8 cellular contexts compared by ENCODE assay signal in the genomic region with DNA sequence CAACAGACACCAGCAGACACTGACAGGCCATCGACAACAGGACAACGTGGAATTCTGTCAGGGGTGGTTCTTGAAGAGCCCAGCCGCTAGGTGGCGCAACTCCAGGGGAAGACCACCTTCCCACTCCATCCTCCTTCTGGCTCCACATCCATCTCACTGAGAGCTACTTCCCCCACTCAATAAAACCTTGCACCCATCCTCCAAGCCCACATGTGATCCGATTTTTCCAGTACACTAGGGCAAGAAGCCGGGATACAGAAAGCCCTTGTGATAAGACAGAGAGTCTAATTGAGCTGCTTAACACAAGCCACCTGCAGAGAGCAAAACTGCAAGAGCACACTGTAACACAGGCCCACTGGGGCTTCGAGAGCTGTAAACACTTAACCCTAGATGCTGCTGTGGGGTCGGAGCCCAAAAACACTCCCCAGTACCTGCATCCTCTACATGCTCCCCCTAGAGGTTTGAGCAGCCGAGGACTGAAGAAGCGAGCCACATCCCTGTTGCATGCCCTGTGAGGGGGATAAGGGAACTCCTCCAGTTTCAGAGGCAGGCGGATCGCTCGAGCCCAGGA.
DNase-seq lines count a peak whose midpoint lies in the region; ATAC-seq lines count a peak whose summit lies in the region.

No MANE protein-coding gene starts in this region.

- H3K4me3 ChIP-seq in adipocyte (ENCODE audit: low read length), result no peak overlapping the region

- DNase-seq in D341Med (ENCODE audit: low spot score), result peak; percentile 69
- peak; percentile 47 for DNase-seq in NCI-H82 treated with DMSO at 0.1 percent for 48 hours (lab: John Stamatoyannopoulos, UW; ENCODE audit: unreplicated experiment)
- DNase-seq in adipocyte (ENCODE audit: low read depth), result peak; percentile 4
- DNase-seq in memory B cell (ENCODE audit: low spot score in 2 of 2), result peak; percentile 27 to 48
- DNase-seq in NCI-H345 (lab: John Stamatoyannopoulos, UW), result no peak
- no peak for DNase-seq in central memory CD4-positive, alpha-beta T cell

- ATAC-seq in GM19351 (IDR thresholded peaks at IDR 0.05; ENCODE audit: unreplicated experiment) (peak; percentile 81), memory B cell (ENCODE audit: low read depth) (peak; percentile 60), GM21526 (IDR thresholded peaks at IDR 0.05; ENCODE audit: low FRiP score, unreplicated experiment) (no peak)

- H3K36me3 ChIP-seq in adipocyte (ENCODE audit: control insufficient read depth, insufficient read depth, low read length, severe bottlenecking), result no peaks in the 10 kb centered on the region

- H3K27me3 ChIP-seq in adipocyte (replicated peaks; ENCODE audit: control insufficient read depth, insufficient read depth, low read length), result no peaks in the 10 kb centered on the region

- H3K4me3 Mint-ChIP-seq in memory B cell, result no peak overlapping the region

- no peaks in the 10 kb centered on the region for H3K9me3 ChIP-seq in adipocyte (ENCODE audit: control insufficient read depth, low read length)

- H3K4me1 Mint-ChIP-seq in memory B cell, result peaks cover 5% of the 10 kb centered on the region

- H3K36me3 Mint-ChIP-seq in memory B cell, result no peaks in the 10 kb centered on the region

- H3K9ac ChIP-seq in adipocyte (ENCODE audit: low read length), result no peak overlapping the region

- peaks cover 10% of the 10 kb centered on the region for H3K27me3 Mint-ChIP-seq in memory B cell

- H3K4me1 ChIP-seq in adipocyte (ENCODE audit: control insufficient read depth, insufficient read depth, low read length), result no peaks in the 10 kb centered on the region

- no peaks in the 10 kb centered on the region for H3K9me3 Mint-ChIP-seq in memory B cell

- H3K27ac Mint-ChIP-seq in memory B cell, result no peak overlapping the region

Comparison
In these comparisons a context has a peak if more than half of its experiments do, and no peak if none do; other contexts are left out.
1. DNase-seq: peak in D341Med (single experiment), NCI-H82 treated with DMSO at 0.1 percent for 48 hours (single experiment), adipocyte (single experiment) and memory B cell (2 of 2); none in NCI-H345 (single experiment) and central memory CD4-positive, alpha-beta T cell (single experiment).